Comparison of ENCODE assay signal across 18 cellular contexts in the genomic region with DNA sequence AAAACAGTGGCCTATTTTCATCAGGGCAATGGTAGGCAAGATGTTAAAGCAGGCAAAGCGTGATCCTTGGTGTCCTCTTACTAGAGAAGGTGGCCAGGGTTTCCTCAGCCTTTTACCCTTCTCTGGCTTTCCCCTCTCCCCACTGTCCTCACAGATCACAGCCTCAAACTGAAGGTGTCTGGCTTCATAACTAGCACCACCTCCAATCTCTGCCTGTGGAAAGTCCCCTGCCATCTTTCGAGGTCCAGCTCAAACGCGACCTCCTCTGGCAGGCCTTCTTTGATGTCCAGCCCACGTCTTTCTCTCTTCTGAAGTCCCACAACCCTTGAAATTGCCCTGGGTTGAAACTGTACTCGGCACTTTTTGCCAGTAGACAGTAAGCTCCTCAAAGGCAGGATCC. TPM values are rescaled to one million over a fixed set of nuclear protein-coding genes. Genes with fewer than 3 reads are reported as not detected.
DNase-seq lines count a peak whose midpoint lies in the region; ATAC-seq and TF ChIP-seq lines count a peak whose summit lies in the region.
"Had no signal": no experiment of that assay in that cellular context is flagged by ENCODE, and none has a peak within 500 bp of the region (broad histone marks: within the 10 kb centered on the region; RNA-seq: fewer than 3 reads in every experiment).

No MANE protein-coding gene starts in this region.

- peak in 1 of 2 donors; percentile 11 for ATAC-seq in stimulated activated naive B cell treated with anti-CD40 and anti-IgM and Interleukin-4, amounts not matched to agents 10 μg/mL and 1 μg/mL and 100 μg/mL, for 72 hours (replicated peaks)
- no peak for ATAC-seq in activated T-cell treated with anti-CD3 and anti-CD28 coated beads, Interleukin-2, amount 50 U/mL, for 4 hours
- ATAC-seq: A549, GM23338 had no signal

- peak overlapping the region; percentile 6 for H3K27ac Mint-ChIP-seq in stimulated activated naive B cell treated with anti-CD40 and anti-IgM and Interleukin-4, amounts not matched to agents 10 μg/mL and 1 μg/mL and 100 μg/mL, for 72 hours
- H3K27ac Mint-ChIP-seq: CD4-positive, alpha-beta memory T cell; GM23338; H9 had no signal

- peak overlapping the region; percentile 43 for H3K27ac ChIP-seq in VCaP
- H3K27ac ChIP-seq: A549, C4-2B had no signal

- DNase-seq in GM12865 (ENCODE audit: low read depth) (peak; percentile 26), GM13977 (ENCODE audit: low spot score) (peak; percentile 34), LoVo (ENCODE audit: low spot score) (no peak), hypothalamus (lab: John Stamatoyannopoulos, UW) (no peak)
- no peak for DNase-seq in stimulated activated naive B cell treated with anti-CD40 and anti-IgM and Interleukin-4, amounts not matched to agents 10 μg/mL and 1 μg/mL and 100 μg/mL, for 72 hours
- no peak for DNase-seq in activated T-cell treated with anti-CD3 and anti-CD28 coated beads, Interleukin-2, amount 50 U/mL, for 4 hours
- DNase-seq: BE2C; CD4-positive, alpha-beta memory T cell; DMS79; H9; KG1 had no signal

- H3K36me3 Mint-ChIP-seq in stimulated activated naive B cell treated with anti-CD40 and anti-IgM and Interleukin-4, amounts not matched to agents 10 μg/mL and 1 μg/mL and 100 μg/mL, for 72 hours = no peaks in the 10 kb centered on the region
- no peaks in the 10 kb centered on the region for H3K36me3 Mint-ChIP-seq in activated T-cell treated with anti-CD3 and anti-CD28 coated beads, Interleukin-2, amount 50 U/mL, for 4 hours (ENCODE audit: insufficient read depth)
- H3K36me3 Mint-ChIP-seq: CD4-positive, alpha-beta memory T cell; IgD-negative memory B cell had no signal

- H3K27me3 Mint-ChIP-seq in stimulated activated naive B cell treated with anti-CD40 and anti-IgM and Interleukin-4, amounts not matched to agents 10 μg/mL and 1 μg/mL and 100 μg/mL, for 72 hours = peaks cover 6 to 14% of the 10 kb centered on the region in 2 donors
- peaks cover 2% of the 10 kb centered on the region for H3K27me3 Mint-ChIP-seq in activated T-cell treated with anti-CD3 and anti-CD28 coated beads, Interleukin-2, amount 50 U/mL, for 4 hours (ENCODE audit: low read depth)
- H3K27me3 Mint-ChIP-seq: IgD-negative memory B cell had no signal

- no peak overlapping the region for H3K4me3 Mint-ChIP-seq in stimulated activated naive B cell treated with anti-CD40 and anti-IgM and Interleukin-4, amounts not matched to agents 10 μg/mL and 1 μg/mL and 100 μg/mL, for 72 hours
- H3K4me3 Mint-ChIP-seq in activated T-cell treated with anti-CD3 and anti-CD28 coated beads, Interleukin-2, amount 50 U/mL, for 4 hours = no peak overlapping the region
- H3K4me3 Mint-ChIP-seq: CD4-positive, alpha-beta memory T cell; GM23338; H9; IgD-negative memory B cell had no signal

- TF ChIP-seq CTCF in GM12865 (IDR thresholded peaks at IDR 0.05; ENCODE audit: insufficient read depth, low read depth, low read length, missing control alignments) (no peak), GM13977 (IDR thresholded peaks at IDR 0.05; ENCODE audit: extremely low read depth, insufficient read depth, missing control alignments) (peak; percentile 27), VCaP (conservative IDR thresholded peaks at IDR 0.05) (no peak)

- no peaks in the 10 kb centered on the region for H3K9me3 Mint-ChIP-seq in stimulated activated naive B cell treated with anti-CD40 and anti-IgM and Interleukin-4, amounts not matched to agents 10 μg/mL and 1 μg/mL and 100 μg/mL, for 72 hours
- H3K9me3 Mint-ChIP-seq in activated T-cell treated with anti-CD3 and anti-CD28 coated beads, Interleukin-2, amount 50 U/mL, for 4 hours = no peaks in the 10 kb centered on the region
- H3K9me3 Mint-ChIP-seq: GM23338, H9 had no signal

- in situ Hi-C loops in GM13977 (cut with MboI; ENCODE audit: low pct_unique_long_range_greater_than_20kb, low sequenced_read_pairs, unreplicated experiment) = no loop called here

- no peak overlapping the region for H3K4me3 ChIP-seq in GM12865 (ENCODE audit: low read depth, low read length)
- H3K4me3 ChIP-seq: A549, GM23338 had no signal

- H3K4me1 Mint-ChIP-seq in stimulated activated naive B cell treated with anti-CD40 and anti-IgM and Interleukin-4, amounts not matched to agents 10 μg/mL and 1 μg/mL and 100 μg/mL, for 72 hours = peaks cover 13 to 18% of the 10 kb centered on the region in 2 donors
- H3K4me1 Mint-ChIP-seq in activated T-cell treated with anti-CD3 and anti-CD28 coated beads, Interleukin-2, amount 50 U/mL, for 4 hours (ENCODE audit: low read depth) = no peaks in the 10 kb centered on the region
- H3K4me1 Mint-ChIP-seq: CD4-positive, alpha-beta memory T cell; GM23338 had no signal

RNA-seq across cellular contexts. Expression of a gene that starts 35.9 kb away (rescaled TPM):
- total RNA-seq in activated T-cell treated with anti-CD3 and anti-CD28 coated beads, Interleukin-2, amount 50 U/mL, for 4 hours = under 1 TPM in 1 of 3 donors, not detected in 2; 0.40 TPM
- total RNA-seq: CD4-positive, alpha-beta memory T cell; G401; GM23338; H9; HT1080 had no signal

RNA-seq across cellular contexts. Expression of a gene that starts 39.0 kb away (rescaled TPM):
- total RNA-seq in activated T-cell treated with anti-CD3 and anti-CD28 coated beads, Interleukin-2, amount 50 U/mL, for 4 hours = under 1 TPM in 1 of 3 donors, not detected in 2; 0.18 TPM
- total RNA-seq: CD4-positive, alpha-beta memory T cell; G401; HT1080 had no signal

Comparison
In these comparisons a context has a peak if more than half of its experiments do, and no peak if none do; other contexts are left out.
1. DNase-seq: peak in GM12865 (single experiment) and GM13977 (single experiment); none in stimulated activated naive B cell treated with anti-CD40 and anti-IgM and Interleukin-4, amounts not matched to agents 10 μg/mL and 1 μg/mL and 100 μg/mL, for 72 hours (single experiment), LoVo (single experiment), hypothalamus (0 of 51) and activated T-cell treated with anti-CD3 and anti-CD28 coated beads, Interleukin-2, amount 50 U/mL, for 4 hours (single experiment).